In the genomic region with DNA sequence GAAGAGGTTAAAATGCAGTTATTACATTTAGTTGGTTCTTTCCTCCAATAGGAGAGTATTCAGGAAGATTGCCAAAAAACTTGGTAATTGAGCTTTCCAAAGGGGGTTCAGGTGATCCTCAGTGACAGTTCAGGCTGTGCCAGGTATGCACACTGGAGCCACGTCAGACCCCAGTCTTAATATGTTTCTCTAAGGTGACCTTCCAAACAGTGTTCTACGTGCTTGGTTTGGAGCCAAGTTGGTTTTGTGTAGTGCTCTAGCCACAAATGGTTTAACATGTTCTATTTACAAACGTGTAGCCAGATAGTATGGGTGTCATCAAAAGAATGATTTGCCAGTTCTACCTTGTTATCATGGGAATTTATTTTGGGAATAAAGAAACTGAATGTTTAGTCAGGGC, we compare ENCODE assay signal across 22 cellular contexts. TPM values are rescaled to one million over a fixed set of nuclear protein-coding genes. Genes with fewer than 3 reads are reported as not detected.
A peak's percentile ranks its signal among the peaks of the same experiment; 100 is the strongest.
DNase-seq lines count a peak whose midpoint lies in the region; ATAC-seq and TF ChIP-seq lines count a peak whose summit lies in the region.
"Had no signal": no experiment of that assay in that cellular context is flagged by ENCODE, and none has a peak within 500 bp of the region (broad histone marks: within the 10 kb centered on the region; RNA-seq: fewer than 3 reads in every experiment).

No MANE protein-coding gene starts in this region.

- H3K27me3 ChIP-seq in heart left ventricle (no peaks in the 10 kb centered on the region), left ventricle myocardium inferior (ENCODE audit: low read depth) (no peaks in the 10 kb centered on the region), right cardiac atrium (ENCODE audit: control insufficient read depth, insufficient read depth) (no peaks in the 10 kb centered on the region)
- H3K27me3 ChIP-seq: BE2C; BLaER1 treated with 17β-estradiol and CSF1 and Interleukin-3, amounts not matched to agents 10 nM and 100 nM had no signal

- 50 to 61% (median 56%) methylated on average over 3 of the region's 3 CpGs for WGBS in heart left ventricle, 4 donors
- 54% methylated on average over 3 of the region's 3 CpGs for WGBS in right cardiac atrium

- peaks cover 4% of the 10 kb centered on the region for H3K27me3 Mint-ChIP-seq in nephron progenitor cell (ENCODE audit: low read depth, poor library complexity)
- H3K27me3 Mint-ChIP-seq: CD4-positive, alpha-beta T cell had no signal

- H3K27ac Mint-ChIP-seq in nephron progenitor cell: no peak overlapping the region
- H3K27ac Mint-ChIP-seq: CD14-positive monocyte; CD4-positive, alpha-beta T cell; CD8-positive, alpha-beta memory T cell; GM23338; HFFc6 had no signal

- peaks cover 4% of the 10 kb centered on the region for H3K9me3 Mint-ChIP-seq in nephron progenitor cell
- H3K9me3 Mint-ChIP-seq: CD4-positive, alpha-beta T cell; CD8-positive, alpha-beta memory T cell; GM23338; H9; HFFc6 had no signal

- peaks cover 5% of the 10 kb centered on the region for H3K36me3 Mint-ChIP-seq in nephron progenitor cell (ENCODE audit: low read depth)
- H3K36me3 Mint-ChIP-seq: CD14-positive monocyte; CD8-positive, alpha-beta memory T cell had no signal

- H3K4me1 Mint-ChIP-seq in nephron progenitor cell: peaks cover 23% of the 10 kb centered on the region
- H3K4me1 Mint-ChIP-seq: CD8-positive, alpha-beta memory T cell had no signal

- peak overlapping the region; percentile 19; the same call in 1 of the 2 replicates for H3K27ac ChIP-seq in VCaP
- H3K27ac ChIP-seq in heart left ventricle: peak overlapping the region in 6 of 12 donors; percentile 0 to 54 (median 34)
- H3K27ac ChIP-seq in left ventricle myocardium inferior (replicated peaks): peak overlapping the region; percentile 52
- H3K27ac ChIP-seq in right cardiac atrium (ENCODE audit: low read length): peak overlapping the region; percentile 84
- H3K27ac ChIP-seq: BLaER1 treated with 17β-estradiol and CSF1 and Interleukin-3, amounts not matched to agents 10 nM and 100 nM had no signal

- no peak for DNase-seq in heart left ventricle
- no peak for DNase-seq in left ventricle myocardium inferior
- no peak for DNase-seq in right cardiac atrium
- DNase-seq in HCEC 1CT: no peak
- DNase-seq in nephron progenitor cell: no peak
- DNase-seq: AML-193; BE2C; CD4-positive, alpha-beta T cell; CD8-positive, alpha-beta memory T cell; DMS 273 treated with DMSO at 0.1 percent for 48 hours; DMS79; EL; GDM1; H9; HFFc6 had no signal

- H3K4me1 ChIP-seq in heart left ventricle (peaks cover 0 to 68% (median 45%) of the 10 kb centered on the region in 12 donors), left ventricle myocardium inferior (peaks cover 81% of the 10 kb centered on the region), right cardiac atrium (ENCODE audit: control insufficient read depth, insufficient read depth, low read length) (peaks cover 7% of the 10 kb centered on the region)
- H3K4me1 ChIP-seq: BE2C had no signal

- H3K9me3 ChIP-seq in heart left ventricle (no peaks in the 10 kb centered on the region), left ventricle myocardium inferior (replicated peaks) (no peaks in the 10 kb centered on the region), right cardiac atrium (ENCODE audit: control insufficient read depth, low read length) (no peaks in the 10 kb centered on the region)
- H3K9me3 ChIP-seq: BE2C; BLaER1 treated with 17β-estradiol and CSF1 and Interleukin-3, amounts not matched to agents 10 nM and 100 nM had no signal

- H3K36me3 ChIP-seq in heart left ventricle (no peaks in the 10 kb centered on the region), left ventricle myocardium inferior (no peaks in the 10 kb centered on the region)
- H3K36me3 ChIP-seq: BE2C; BLaER1 treated with 17β-estradiol and CSF1 and Interleukin-3, amounts not matched to agents 10 nM and 100 nM had no signal

- ATAC-seq in heart left ventricle (peak in 3 of 4 donors; percentile 59 to 72 (median 70)), right cardiac atrium (peak; percentile 37 to 69), HG02870 (IDR thresholded peaks at IDR 0.05; ENCODE audit: unreplicated experiment) (no peak), GM21381 (IDR thresholded peaks at IDR 0.05; ENCODE audit: unreplicated experiment) (no peak)
- ATAC-seq: GM12878, GM23338 had no signal

- TF ChIP-seq CTCF in VCaP (conservative IDR thresholded peaks at IDR 0.05) (no peak), heart left ventricle (IDR thresholded peaks at IDR 0.05) (no peak), left ventricle myocardium inferior (IDR thresholded peaks at IDR 0.05; ENCODE audit: borderline replicate concordance) (no peak), nephron progenitor cell (IDR thresholded peaks at IDR 0.05) (no peak)

- H3K4me3 ChIP-seq in heart left ventricle: no peak overlapping the region
- no peak overlapping the region for H3K4me3 ChIP-seq in left ventricle myocardium inferior
- no peak overlapping the region for H3K4me3 ChIP-seq in right cardiac atrium (ENCODE audit: low read length)
- H3K4me3 ChIP-seq: BLaER1 treated with 17β-estradiol and CSF1 and Interleukin-3, amounts not matched to agents 10 nM and 100 nM; GM12878; GM23338 had no signal

- TF ChIP-seq POLR2A in heart left ventricle (IDR thresholded peaks at IDR 0.05): no peak

- H3K4me3 Mint-ChIP-seq in nephron progenitor cell: no peak overlapping the region
- H3K4me3 Mint-ChIP-seq: CD14-positive monocyte; CD4-positive, alpha-beta T cell; CD8-positive, alpha-beta memory T cell; GM23338; H9; HFFc6 had no signal

- intact Hi-C loops in heart left ventricle (cut with DNase I) (loop anchor here in 1 of 10 donors (1.0 kb wide), 1 partner anchor 10 kb away; no protein-coding TSS in a partner anchor), left ventricle myocardium inferior (cut with micrococcal nuclease) (no loop called here), right cardiac atrium (cut with DNase I) (no loop called here)

RNA-seq across cellular contexts. Expression of gene CTDSPL, which starts 21.0 kb away (rescaled TPM):
- total RNA-seq in heart left ventricle: 10 to 100 TPM; 26.3 to 54.6 (median 38.0) TPM
- polyA plus RNA-seq in heart left ventricle: 1 to 10 TPM; 9.2 to 9.9 TPM
- total RNA-seq in left ventricle myocardium inferior: 56.3 TPM
- 10 to 100 TPM; 38.3 to 50.9 (median 41.0) TPM for total RNA-seq in right cardiac atrium
- polyA plus RNA-seq in right cardiac atrium: 13.6 TPM
- polyA plus RNA-seq: CD8-positive, alpha-beta memory T cell had no signal

Comparison
In these comparisons a context has a peak if more than half of its experiments do, and no peak if none do; other contexts are left out.
1. ATAC-seq: peak in heart left ventricle (3 of 4) and right cardiac atrium (2 of 2); none in HG02870 (single experiment) and GM21381 (single experiment).